Comparison of ENCODE assay signal across 9 cellular contexts in genomic region chr20:21505161-21505809, GRCh38. TPM values are rescaled to one million over a fixed set of nuclear protein-coding genes. Genes with fewer than 3 reads are reported as not detected.
DNase-seq lines count a peak whose midpoint lies in the region; ATAC-seq, FAIRE-seq and TF ChIP-seq lines count a peak whose summit lies in the region.
"Had no signal": no experiment of that assay in that cellular context is flagged by ENCODE, and none has a peak within 500 bp of the region (broad histone marks: within the 10 kb centered on the region; RNA-seq: fewer than 3 reads in every experiment).

No MANE protein-coding gene starts in this region.

- H3K27ac ChIP-seq in RWPE1 (no peak overlapping the region), pancreas (no peak overlapping the region), tibial nerve (no peak overlapping the region)
- H3K27ac ChIP-seq: epithelial cell of prostate had no signal

- POLR2A ChIA-PET in RWPE1 (lab: Yijun Ruan, JAX; ENCODE audit: low non-redundant PET) = no interaction called here

- WGBS in pancreas, 2 donors = 6 to 11% methylated on average over 36 of the region's 36 CpGs
- 2 to 3% methylated on average over 15 to 35 of the region's 36 CpGs for WGBS in tibial nerve, 2 donors

- TF ChIP-seq CTCF in RWPE1 (conservative IDR thresholded peaks at IDR 0.05; ENCODE audit: low read depth) = peak; percentile 98
- TF ChIP-seq CTCF in pancreas (IDR thresholded peaks at IDR 0.05) = peak; percentile 90 to 92 (median 91)
- TF ChIP-seq CTCF in tibial nerve (IDR thresholded peaks at IDR 0.05) = peak; percentile 84 to 96 (median 93)

- H3K36me3 ChIP-seq in pancreas (no peaks in the 10 kb centered on the region), tibial nerve (no peaks in the 10 kb centered on the region)

- TF ChIP-seq EP300 in tibial nerve (IDR thresholded peaks at IDR 0.05) = no peak

- H3K4me3 ChIP-seq in pancreas (peak overlapping the region in 1 of 4 donors; percentile 47), tibial nerve (peak overlapping the region in 2 of 4 donors; percentile 23 to 44)

- peaks cover 0 to 11% (median 0%) of the 10 kb centered on the region in 3 donors for H3K4me1 ChIP-seq in pancreas
- peaks cover 0 to 42% (median 14%) of the 10 kb centered on the region in 4 donors for H3K4me1 ChIP-seq in tibial nerve

- TF ChIP-seq POLR2A in tibial nerve (IDR thresholded peaks at IDR 0.05) = no peak

- H3K27me3 ChIP-seq in pancreas (peaks cover 0 to 42% (median 3%) of the 10 kb centered on the region in 4 donors), tibial nerve (peaks cover 0 to 88% of the 10 kb centered on the region in 2 donors)

- H3K9me3 ChIP-seq in pancreas (no peaks in the 10 kb centered on the region), tibial nerve (no peaks in the 10 kb centered on the region)

- peak; percentile 75 to 87 (median 76) for ATAC-seq in pancreas

- CTCF ChIA-PET in RWPE1 (lab: Yijun Ruan, JAX) = interaction anchor here (0.5 to 4.6 kb wide), 26 partner anchors 9 to 864 kb away, joined by 3 to 71 read pairs (median 4); partner anchors contain the start of genes NKX2-2 and XRN2

- peak; percentile 62 for DNase-seq in ELR (ENCODE audit: low read depth)
- DNase-seq in HPDE6-E6E7 (ENCODE audit: extremely low spot score) = peak; percentile 86
- peak; percentile 85 for DNase-seq in RWPE1 (ENCODE audit: low spot score)
- peak; percentile 74 to 78 (median 78) for DNase-seq in activated naive CD4-positive, alpha-beta T cell (lab: John Stamatoyannopoulos, UW)
- DNase-seq in globus pallidus (ENCODE audit: low spot score) = peak; percentile 61
- peak in 5 of 6 donors; percentile 38 to 96 (median 76) for DNase-seq in pancreas
- DNase-seq in tibial nerve (ENCODE audit: low spot score in 2 of 2) = peak; percentile 42 to 73
- DNase-seq in posterior vena cava (ENCODE audit: low spot score) = no peak

- intact Hi-C loops in pancreas (cut with DNase I) (loop anchor here (5.0 to 10.0 kb wide), 5 partner anchors 260 to 660 kb away; no protein-coding TSS in a partner anchor), posterior vena cava (cut with DNase I) (loop anchor here in 1 of 2 donors (10.0 kb wide), 2 partner anchors 270 to 640 kb away; no protein-coding TSS in a partner anchor)

- FAIRE-seq in pancreas (lab: Jason Lieb, UNC) = no peak

RNA-seq across cellular contexts. Expression of gene NKX2-2, which starts 8.6 kb away (rescaled TPM):
- 1 to 10 TPM; 2.0 to 5.7 (median 3.0) TPM for total RNA-seq in pancreas
- polyA plus RNA-seq in pancreas = 10 to 100 TPM; 11.5 to 28.7 TPM
- total RNA-seq in tibial nerve = not detected
- under 1 TPM; 0.23 to 0.33 TPM for total RNA-seq in posterior vena cava
